26 cellular contexts compared by ENCODE assay signal in genomic region chr16:9845661-9846361, GRCh38.
DNase-seq lines count a peak whose midpoint lies in the region; ATAC-seq and TF ChIP-seq lines count a peak whose summit lies in the region.
"Had no signal": no experiment of that assay in that cellular context is flagged by ENCODE, and none has a peak within 500 bp of the region (broad histone marks: within the 10 kb centered on the region; RNA-seq: fewer than 3 reads in every experiment).

No MANE protein-coding gene starts in this region.

- DNase-seq in HCT116 (ENCODE audit: low read depth, low spot score), result no peak
- peak; percentile 39 for DNase-seq in amniotic epithelial cell (ENCODE audit: low read depth)
- DNase-seq in fibroblast of pulmonary artery (ENCODE audit: low read depth), result peak; percentile 22
- no peak for DNase-seq in GOT3 (lab: John Stamatoyannopoulos, UW)
- DNase-seq: cortex of kidney; GF-D8; HFFc6; Kasumi-1; kidney; mesendoderm; NCI-H1436; NCI-H2227 treated with DMSO at 0.1 percent for 48 hours; nephron progenitor cell; NK-92 treated with Interleukin-12 subunit alpha and Interleukin-12 subunit beta, amount 100 ng/mL, for 24 hours; Right ventricle myocardium superior; spleen; stimulated activated CD8-positive, alpha-beta memory T cell treated with anti-CD3 and anti-CD28 coated beads, Interleukin-4, amount 100 ng/mL, for 48 hours; T-helper 1 cell had no signal

- POLR2A ChIA-PET in HCT116 (lab: Charles Lee), result no interaction called here

- RAD21 ChIA-PET in HCT116 (lab: Charles Lee; ENCODE audit: low non-redundant PET in 1 of 2, low total read pairs in 2 of 2, uncharacterized antibody in 2 of 2, unreplicated experiment in 2 of 2), result no interaction called here

- H3K9me3 Mint-ChIP-seq in stimulated activated memory B cell treated with anti-CD40 and anti-IgM and Interleukin-4, amounts not matched to agents 10 μg/mL and 1 μg/mL and 100 μg/mL, for 72 hours, result no peaks in the 10 kb centered on the region
- H3K9me3 Mint-ChIP-seq: nephron progenitor cell had no signal

- H3K36me3 Mint-ChIP-seq in stimulated activated memory B cell treated with anti-CD40 and anti-IgM and Interleukin-4, amounts not matched to agents 10 μg/mL and 1 μg/mL and 100 μg/mL, for 72 hours, result no peaks in the 10 kb centered on the region

- no peaks in the 10 kb centered on the region for H3K4me1 Mint-ChIP-seq in stimulated activated memory B cell treated with anti-CD40 and anti-IgM and Interleukin-4, amounts not matched to agents 10 μg/mL and 1 μg/mL and 100 μg/mL, for 72 hours

- H3K4me2 ChIP-seq in HCT116 (ENCODE audit: low read length) (no peak overlapping the region), skeletal muscle satellite cell (ENCODE audit: low read length) (peak overlapping the region; percentile 65)
- H3K4me2 ChIP-seq: BLaER1, hepatocyte had no signal

- H3K9ac ChIP-seq in HCT116 (ENCODE audit: low read length), result no peak overlapping the region
- H3K9ac ChIP-seq in skeletal muscle satellite cell (ENCODE audit: low read depth, low read length), result peak overlapping the region; percentile 64
- H3K9ac ChIP-seq: BLaER1 had no signal

- H3K27me3 Mint-ChIP-seq in stimulated activated memory B cell treated with anti-CD40 and anti-IgM and Interleukin-4, amounts not matched to agents 10 μg/mL and 1 μg/mL and 100 μg/mL, for 72 hours, result peaks cover 6% of the 10 kb centered on the region

- intact Hi-C loops in HCT116 (cut with micrococcal nuclease), result no loop called here

- H3K27me3 ChIP-seq in HCT116 (ENCODE audit: insufficient read depth, low read length) (no peaks in the 10 kb centered on the region), skeletal muscle satellite cell (ENCODE audit: control insufficient read depth, insufficient read depth, low read length) (no peaks in the 10 kb centered on the region)
- H3K27me3 ChIP-seq: BLaER1, hepatocyte, suprapubic skin had no signal

- H3K9me3 ChIP-seq in HCT116 (ENCODE audit: control insufficient read depth in 1 of 2, insufficient read depth in 1 of 2, low read depth in 1 of 2, low read length in 2 of 2) (no peaks in the 10 kb centered on the region), skeletal muscle satellite cell (replicated peaks; ENCODE audit: low read length) (no peaks in the 10 kb centered on the region)
- H3K9me3 ChIP-seq: BLaER1, prostate gland, spleen, suprapubic skin had no signal

- H3K27ac Mint-ChIP-seq in stimulated activated memory B cell treated with anti-CD40 and anti-IgM and Interleukin-4, amounts not matched to agents 10 μg/mL and 1 μg/mL and 100 μg/mL, for 72 hours, result no peak overlapping the region
- H3K27ac Mint-ChIP-seq: HFFc6, nephron progenitor cell had no signal

- ATAC-seq in HCT116 (no peak), HG02642 (IDR thresholded peaks at IDR 0.05; ENCODE audit: poor library complexity, unreplicated experiment) (no peak), GM21737 (IDR thresholded peaks at IDR 0.05; ENCODE audit: unreplicated experiment) (no peak)
- ATAC-seq in stimulated activated memory B cell treated with anti-CD40 and anti-IgM and Interleukin-4, amounts not matched to agents 10 μg/mL and 1 μg/mL and 100 μg/mL, for 72 hours, result no peak

- no peaks in the 10 kb centered on the region for H3K9me2 ChIP-seq in HCT116 (ENCODE audit: insufficient read depth)

- no peak overlapping the region for H3K4me3 Mint-ChIP-seq in stimulated activated memory B cell treated with anti-CD40 and anti-IgM and Interleukin-4, amounts not matched to agents 10 μg/mL and 1 μg/mL and 100 μg/mL, for 72 hours
- H3K4me3 Mint-ChIP-seq: HFFc6, nephron progenitor cell had no signal

- H3K4me1 ChIP-seq in HCT116 (ENCODE audit: control insufficient read depth in 1 of 2, insufficient read depth in 2 of 2, low read length in 2 of 2) (peaks cover 0 to 7% of the 10 kb centered on the region in 2 experiments; a peak in 1 of 4 replicates), skeletal muscle satellite cell (ENCODE audit: control insufficient read depth, insufficient read depth, low read length) (peaks cover 42% of the 10 kb centered on the region)
- H3K4me1 ChIP-seq: BLaER1, spleen, suprapubic skin had no signal

- no peaks in the 10 kb centered on the region for H4K20me1 ChIP-seq in HCT116 (ENCODE audit: insufficient read depth)
- H4K20me1 ChIP-seq: BLaER1 had no signal

- no peak for TF ChIP-seq POLR2A in HCT116 (IDR thresholded peaks at IDR 0.05; ENCODE audit: borderline replicate concordance, extremely low read depth, insufficient read depth, insufficient read length)

- no TSS peak for BruUV-seq in HCT116 (replicated peaks; lab: Mats Ljungman, UMichigan)

- CTCF ChIA-PET in HCT116 (lab: Charles Lee), result no interaction called here

- no peaks in the 10 kb centered on the region; a peak in 1 of 4 replicates for H3K36me3 ChIP-seq in HCT116 (ENCODE audit: control insufficient read depth in 1 of 2, insufficient read depth in 2 of 2, low read length in 2 of 2)
- no peaks in the 10 kb centered on the region for H3K36me3 ChIP-seq in skeletal muscle satellite cell (ENCODE audit: insufficient read depth, low read length)
- H3K36me3 ChIP-seq: BLaER1, prostate gland, spleen, suprapubic skin had no signal

- H3K27ac ChIP-seq in HCT116 (ENCODE audit: low read depth, low read length), result no peak overlapping the region
- H3K27ac ChIP-seq: BLaER1, prostate gland, spleen, suprapubic skin had no signal

- TF ChIP-seq RAD21 in HCT116 (IDR thresholded peaks at IDR 0.05; ENCODE audit: low read depth), result no peak

- no peak overlapping the region for H2AFZ ChIP-seq in HCT116 (ENCODE audit: low read depth, low read length, poor library complexity, severe bottlenecking)
- H2AFZ ChIP-seq: hepatocyte had no signal

- TF ChIP-seq CTCF in HCT116 (IDR thresholded peaks at IDR 0.05 in 2 of 3, conservative IDR thresholded peaks at IDR 0.05 in 1 of 3; ENCODE audit: borderline replicate concordance in 1 of 3, insufficient read depth in 1 of 3, low read depth in 2 of 3, low read length in 2 of 3) (no peak), fibroblast of pulmonary artery (IDR thresholded peaks at IDR 0.05; ENCODE audit: low read length, missing control alignments) (no peak)

- H3K4me3 ChIP-seq in HCT116 (replicated peaks in 1 of 2; ENCODE audit: low read depth in 1 of 2, low read length in 2 of 2) (no peak overlapping the region), fibroblast of pulmonary artery (replicated peaks; ENCODE audit: low read depth, low read length) (no peak overlapping the region), skeletal muscle satellite cell (ENCODE audit: low read length) (no peak overlapping the region)
- H3K4me3 ChIP-seq: BLaER1, hepatocyte, prostate gland, spleen, suprapubic skin had no signal

- H3K79me2 ChIP-seq in HCT116 (ENCODE audit: insufficient read depth, low read length), result no peaks in the 10 kb centered on the region
- H3K79me2 ChIP-seq: hepatocyte had no signal

TF ChIP-seq in HCT116, 20 proteins besides CTCF, POLR2A, EP300 and RAD21:
- TF ChIP-seq ZNF274 (IDR thresholded peaks at IDR 0.05; ENCODE audit: low read depth, low read length) (no peak), ELF1 (IDR thresholded peaks at IDR 0.05; ENCODE audit: borderline replicate concordance, low read depth) (no peak), CBX3 (IDR thresholded peaks at IDR 0.05; ENCODE audit: low read depth) (no peak), FOSL1 (IDR thresholded peaks at IDR 0.05; ENCODE audit: low read depth) (peak; percentile 42; the same call in 1 of the 2 replicates)

Comparison
In these comparisons a context has a peak if more than half of its experiments do, and no peak if none do; other contexts are left out.
1. DNase-seq: peak in amniotic epithelial cell (single experiment) and fibroblast of pulmonary artery (single experiment); none in HCT116 (single experiment) and GOT3 (single experiment).